Comparison of ENCODE assay signal across 9 cellular contexts in genomic region chr17:77834170-77835115, GRCh38.
DNase-seq lines count a peak whose midpoint lies in the region; ATAC-seq, FAIRE-seq and TF ChIP-seq lines count a peak whose summit lies in the region.
"Had no signal": no experiment of that assay in that cellular context is flagged by ENCODE, and none has a peak within 500 bp of the region (broad histone marks: within the 10 kb centered on the region; RNA-seq: fewer than 3 reads in every experiment).

No MANE protein-coding gene starts in this region.

- ATAC-seq in gastrocnemius medialis = peak; percentile 77 to 79
- no peak for ATAC-seq in HG02588 (IDR thresholded peaks at IDR 0.05; ENCODE audit: unreplicated experiment)
- no peak for ATAC-seq in GM21737 (IDR thresholded peaks at IDR 0.05; ENCODE audit: unreplicated experiment)

- no peak overlapping the region for H2AFZ ChIP-seq in OCI-LY3 (ENCODE audit: low read depth, low read length)

- H3K27me3 ChIP-seq in OCI-LY3 (ENCODE audit: low read depth, low read length) (peaks cover 29% of the 10 kb centered on the region), gastrocnemius medialis (no peaks in the 10 kb centered on the region)

- peak; percentile 18 for FAIRE-seq in GM19239 (lab: Jason Lieb, UNC)

- H3K4me1 ChIP-seq in OCI-LY3 (ENCODE audit: low read length) = peaks cover 9% of the 10 kb centered on the region
- H3K4me1 ChIP-seq in gastrocnemius medialis = peaks cover 26 to 55% of the 10 kb centered on the region in 2 donors

- no peak overlapping the region for H3K4me3 ChIP-seq in OCI-LY3 (ENCODE audit: low read length)
- H3K4me3 ChIP-seq in foreskin fibroblast (ENCODE audit: low read depth in 1 of 2, low read length in 2 of 2) = no peak overlapping the region
- H3K4me3 ChIP-seq in gastrocnemius medialis = peak overlapping the region in 1 of 4 donors; percentile 30

- H3K79me2 ChIP-seq in OCI-LY3 (ENCODE audit: low read length) = no peaks in the 10 kb centered on the region

- in situ Hi-C loops in gastrocnemius medialis (cut with MboI; ENCODE audit: low sequenced_read_pairs in 4 of 4) = no loop called here

- peak; percentile 44 to 54 for TF ChIP-seq POLR2A in gastrocnemius medialis (IDR thresholded peaks at IDR 0.05)

- intact Hi-C loops in gastrocnemius medialis (cut with DNase I; ENCODE audit: low total_unique reads) = loop anchor here (1.0 to 10.0 kb wide), 3 partner anchors 33 to 610 kb away; no protein-coding TSS in a partner anchor

- DNase-seq in GM19239 (ENCODE audit: insufficient read length, low spot score) = peak; percentile 53
- peak; percentile 64 for DNase-seq in activated T-cell treated with anti-CD3 and anti-CD28 coated beads for 48 hours (ENCODE audit: low read depth)
- DNase-seq in foreskin fibroblast = peak; percentile 65 to 79
- DNase-seq in gastrocnemius medialis = peak; percentile 73 to 84
- DNase-seq in effector CD8-positive, alpha-beta T cell (lab: John Stamatoyannopoulos, UW) = no peak

- H3K4me2 ChIP-seq in OCI-LY3 (ENCODE audit: low read length) = peak overlapping the region; percentile 14; the same call in 1 of the 2 replicates

- H3K36me3 ChIP-seq in OCI-LY3 (replicated peaks; ENCODE audit: low read depth, low read length) (no peaks in the 10 kb centered on the region), gastrocnemius medialis (no peaks in the 10 kb centered on the region)

- no peaks in the 10 kb centered on the region for H4K20me1 ChIP-seq in OCI-LY3 (ENCODE audit: insufficient read depth, low read length)

- H3K27ac ChIP-seq in OCI-LY3 (ENCODE audit: low read length) (no peak overlapping the region), gastrocnemius medialis (peak overlapping the region; percentile 79 to 88 (median 84))
- H3K27ac ChIP-seq: VCaP had no signal

- no peak overlapping the region for H3K9ac ChIP-seq in OCI-LY3 (ENCODE audit: low read length)

- TF ChIP-seq CTCF in OCI-LY3 (IDR thresholded peaks at IDR 0.05; ENCODE audit: low read depth, low read length) (no peak), foreskin fibroblast (IDR thresholded peaks at IDR 0.05; ENCODE audit: low read depth, low read length) (no peak), gastrocnemius medialis (IDR thresholded peaks at IDR 0.05 in 4 of 5, conservative IDR thresholded peaks at IDR 0.05 in 1 of 5) (no peak)

- no peaks in the 10 kb centered on the region for H3K9me3 ChIP-seq in OCI-LY3 (ENCODE audit: insufficient read depth, low read length)
- no peaks in the 10 kb centered on the region for H3K9me3 ChIP-seq in gastrocnemius medialis

Comparison
In these comparisons a context has a peak if more than half of its experiments do, and no peak if none do; other contexts are left out.
1. ATAC-seq: peak in gastrocnemius medialis (2 of 2); none in HG02588 (single experiment) and GM21737 (single experiment).